Comparison of ENCODE assay signal across 8 cellular contexts in the genomic region with DNA sequence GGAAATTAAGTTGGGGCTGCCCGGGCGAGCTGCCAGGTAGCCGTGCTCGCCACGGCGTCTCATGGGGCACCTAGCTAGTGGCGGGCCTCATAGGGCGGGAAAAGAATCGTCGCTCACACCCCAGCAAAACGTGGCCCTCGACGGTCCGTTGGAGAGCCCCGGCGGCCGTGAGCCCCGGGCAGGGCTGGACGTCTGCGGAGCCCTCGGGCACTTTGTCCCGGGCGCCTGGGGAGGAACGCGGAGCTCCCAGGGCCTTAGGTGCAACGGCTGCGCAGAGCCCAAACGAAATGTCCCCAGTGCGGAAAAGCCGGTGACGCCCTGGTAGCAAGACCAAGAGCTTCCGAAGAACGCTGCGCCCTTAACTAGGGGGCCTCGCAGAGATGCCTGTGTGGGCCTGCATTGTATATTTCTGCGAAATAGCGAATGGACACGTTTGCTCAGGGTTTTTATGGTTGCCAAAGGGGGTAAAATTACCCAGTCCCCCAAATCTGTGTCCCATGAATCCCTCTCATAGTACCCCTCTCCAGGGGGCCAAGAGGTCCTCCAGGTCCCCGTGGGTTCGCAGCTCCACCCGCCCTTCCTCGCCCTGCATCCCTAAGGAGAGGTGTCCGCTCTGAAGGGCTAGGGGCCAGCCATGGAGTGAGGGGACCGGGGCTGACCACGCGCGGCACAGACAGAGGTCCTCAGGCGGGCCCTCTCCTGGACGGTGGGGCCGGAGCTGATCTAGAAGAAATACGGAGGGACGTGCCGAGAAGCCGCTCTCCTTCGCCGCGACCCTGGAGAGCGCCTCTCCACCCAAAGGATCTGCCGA. TPM values are rescaled to one million over a fixed set of nuclear protein-coding genes. Genes with fewer than 3 reads are reported as not detected.
A peak's percentile ranks its signal among the peaks of the same experiment; 100 is the strongest.
DNase-seq lines count a peak whose midpoint lies in the region; ATAC-seq and TF ChIP-seq lines count a peak whose summit lies in the region.

No MANE protein-coding gene starts in this region.

- H3K27me3 Mint-ChIP-seq in T-helper 2 cell treated with Interferon-gamma antibody and Interleukin-4, amounts not matched to agents 5 μg/mL and 100 μg/mL, for 36 hours (ENCODE audit: low read depth): peaks cover 49% of the 10 kb centered on the region
- no peaks in the 10 kb centered on the region for H3K27me3 Mint-ChIP-seq in effector memory CD8-positive, alpha-beta T cell
- H3K27me3 Mint-ChIP-seq in osteocyte (ENCODE audit: unreplicated experiment): peaks cover 59% of the 10 kb centered on the region

- peaks cover 0 to 6% (median 0%) of the 10 kb centered on the region in 11 experiments; a peak in 4 of 22 replicates for H3K36me3 ChIP-seq in BLaER1 treated with 17β-estradiol and CSF1 and Interleukin-3, amounts not matched to agents 10 nM and 100 nM

- peak overlapping the region in 9 of 11 experiments; percentile 35 to 97 (median 92); a peak in 16 of 22 replicates for H3K27ac ChIP-seq in BLaER1 treated with 17β-estradiol and CSF1 and Interleukin-3, amounts not matched to agents 10 nM and 100 nM

- no peak for TF ChIP-seq CTCF in osteocyte (IDR thresholded peaks at IDR 0.05)

- peak overlapping the region; percentile 73 to 98 (median 90) for H3K4me3 ChIP-seq in BLaER1 treated with 17β-estradiol and CSF1 and Interleukin-3, amounts not matched to agents 10 nM and 100 nM

- ATAC-seq in effector memory CD8-positive, alpha-beta T cell (replicated peaks): no peak

- H4K20me1 ChIP-seq in BLaER1 treated with 17β-estradiol and CSF1 and Interleukin-3, amounts not matched to agents 10 nM and 100 nM: 0 out of 22 replicates have a peak, but pooled peaks cover 0 to 9% (median 0%) of the 10 kb centered on the region in 11 experiments

- no peak for DNase-seq in T-helper 2 cell treated with Interferon-gamma antibody and Interleukin-4, amounts not matched to agents 5 μg/mL and 100 μg/mL, for 36 hours (ENCODE audit: low spot score)
- DNase-seq in effector memory CD8-positive, alpha-beta T cell: peak in 2 of 3 experiments; percentile 18 to 19
- no peak for DNase-seq in osteocyte (ENCODE audit: extremely low spot score, unreplicated experiment)
- DNase-seq in NCI-H2171 treated with DMSO at 0.1 percent for 48 hours (lab: John Stamatoyannopoulos, UW): no peak
- DNase-seq in COR-L47 (lab: John Stamatoyannopoulos, UW): no peak
- DNase-seq in NCI-H1436 (lab: John Stamatoyannopoulos, UW): no peak
- no peak for DNase-seq in foreskin melanocyte

- H3K9me3 Mint-ChIP-seq in T-helper 2 cell treated with Interferon-gamma antibody and Interleukin-4, amounts not matched to agents 5 μg/mL and 100 μg/mL, for 36 hours: no peaks in the 10 kb centered on the region
- H3K9me3 Mint-ChIP-seq in effector memory CD8-positive, alpha-beta T cell: no peaks in the 10 kb centered on the region
- no peaks in the 10 kb centered on the region for H3K9me3 Mint-ChIP-seq in osteocyte (ENCODE audit: unreplicated experiment)

- H3K27me3 ChIP-seq in BLaER1 treated with 17β-estradiol and CSF1 and Interleukin-3, amounts not matched to agents 10 nM and 100 nM: peaks cover 37 to 47% (median 40%) of the 10 kb centered on the region in 11 experiments

- peaks cover 0 to 5% (median 0%) of the 10 kb centered on the region in 11 experiments; a peak in 3 of 22 replicates for H3K9me3 ChIP-seq in BLaER1 treated with 17β-estradiol and CSF1 and Interleukin-3, amounts not matched to agents 10 nM and 100 nM (replicated peaks in 1 of 11)

- H3K4me3 Mint-ChIP-seq in T-helper 2 cell treated with Interferon-gamma antibody and Interleukin-4, amounts not matched to agents 5 μg/mL and 100 μg/mL, for 36 hours: peak overlapping the region; percentile 97
- H3K4me3 Mint-ChIP-seq in effector memory CD8-positive, alpha-beta T cell: peak overlapping the region; percentile 98
- H3K4me3 Mint-ChIP-seq in osteocyte (ENCODE audit: unreplicated experiment): peak overlapping the region; percentile 82

- no peak overlapping the region for H3K27ac Mint-ChIP-seq in T-helper 2 cell treated with Interferon-gamma antibody and Interleukin-4, amounts not matched to agents 5 μg/mL and 100 μg/mL, for 36 hours
- H3K27ac Mint-ChIP-seq in effector memory CD8-positive, alpha-beta T cell: peak overlapping the region; percentile 95 to 96
- no peak overlapping the region for H3K27ac Mint-ChIP-seq in osteocyte (ENCODE audit: unreplicated experiment)

- H3K4me2 ChIP-seq in BLaER1 treated with 17β-estradiol and CSF1 and Interleukin-3, amounts not matched to agents 10 nM and 100 nM: peak overlapping the region; percentile 84 to 100 (median 97)

- peaks cover 20 to 36% (median 30%) of the 10 kb centered on the region in 10 experiments for H3K4me1 ChIP-seq in BLaER1 treated with 17β-estradiol and CSF1 and Interleukin-3, amounts not matched to agents 10 nM and 100 nM

- H3K4me1 Mint-ChIP-seq in T-helper 2 cell treated with Interferon-gamma antibody and Interleukin-4, amounts not matched to agents 5 μg/mL and 100 μg/mL, for 36 hours (ENCODE audit: low read depth): peaks cover 29% of the 10 kb centered on the region
- H3K4me1 Mint-ChIP-seq in effector memory CD8-positive, alpha-beta T cell (ENCODE audit: low read depth in 2 of 2): peaks cover 24 to 25% of the 10 kb centered on the region in 2 donors
- peaks cover 30% of the 10 kb centered on the region for H3K4me1 Mint-ChIP-seq in osteocyte (ENCODE audit: unreplicated experiment)

- H3K36me3 Mint-ChIP-seq in T-helper 2 cell treated with Interferon-gamma antibody and Interleukin-4, amounts not matched to agents 5 μg/mL and 100 μg/mL, for 36 hours (ENCODE audit: low read depth): peaks cover 1% of the 10 kb centered on the region
- H3K36me3 Mint-ChIP-seq in effector memory CD8-positive, alpha-beta T cell (ENCODE audit: insufficient read depth): peaks cover 26% of the 10 kb centered on the region
- H3K36me3 Mint-ChIP-seq in osteocyte (ENCODE audit: unreplicated experiment): no peaks in the 10 kb centered on the region

- peak overlapping the region in 9 of 11 experiments; percentile 81 to 97 (median 93); a peak in 17 of 22 replicates for H3K9ac ChIP-seq in BLaER1 treated with 17β-estradiol and CSF1 and Interleukin-3, amounts not matched to agents 10 nM and 100 nM

RNA-seq across cellular contexts. Expression of a gene that starts 1.0 kb away (rescaled TPM):
- total RNA-seq in osteocyte: 1.1 and 2.7 TPM in 2 replicates

Comparison
In these comparisons a context has a peak if more than half of its experiments do, and no peak if none do; other contexts are left out.
1. DNase-seq: peak in effector memory CD8-positive, alpha-beta T cell (2 of 3); none in T-helper 2 cell treated with Interferon-gamma antibody and Interleukin-4, amounts not matched to agents 5 μg/mL and 100 μg/mL, for 36 hours (single experiment), osteocyte (single experiment), NCI-H2171 treated with DMSO at 0.1 percent for 48 hours (single experiment), COR-L47 (single experiment), NCI-H1436 (single experiment) and foreskin melanocyte (single experiment).
2. H3K27ac Mint-ChIP-seq: peak in effector memory CD8-positive, alpha-beta T cell (2 of 2); none in T-helper 2 cell treated with Interferon-gamma antibody and Interleukin-4, amounts not matched to agents 5 μg/mL and 100 μg/mL, for 36 hours (single experiment) and osteocyte (single experiment).
3. Peak in every context shown above with its lines, with median percentiles within 50 percentile points of each other: H3K4me3 Mint-ChIP-seq.